ENCODE assay signal across 21 cellular contexts in the genomic region with DNA sequence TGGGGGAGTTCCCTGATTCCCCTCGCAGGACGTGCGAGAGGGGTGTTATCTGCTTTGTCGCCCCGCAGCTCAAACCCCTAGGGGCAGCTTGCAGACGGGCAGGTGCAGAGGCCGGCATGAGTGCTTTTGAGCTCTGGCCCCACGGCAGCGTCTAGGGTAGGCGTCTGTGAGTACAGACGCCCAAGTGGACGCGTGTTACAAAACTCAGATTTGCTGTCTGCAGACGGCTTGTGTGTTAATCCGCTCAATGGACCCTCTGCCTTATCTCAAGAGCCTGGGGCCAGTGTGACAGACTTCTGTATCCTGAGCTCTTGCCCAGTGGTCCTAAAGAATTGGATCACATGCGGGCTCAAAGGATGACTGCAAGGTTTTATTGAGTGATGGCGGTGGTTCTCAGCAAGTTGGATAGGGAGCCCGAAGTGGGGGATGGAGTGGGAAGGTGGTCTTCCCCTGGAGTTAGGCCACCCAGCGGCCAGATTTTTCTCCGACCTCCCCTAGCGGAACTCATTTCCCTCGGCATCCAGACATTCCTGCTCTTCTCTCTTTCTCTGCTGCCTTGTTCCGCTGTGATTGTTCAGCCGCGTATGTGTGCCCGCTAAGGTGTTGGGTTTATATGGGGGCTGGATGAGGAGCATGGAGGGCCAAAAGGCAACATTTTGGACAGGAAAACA. TPM values are rescaled to one million over a fixed set of nuclear protein-coding genes. Genes with fewer than 3 reads are reported as not detected.
DNase-seq lines count a peak whose midpoint lies in the region; ATAC-seq and TF ChIP-seq lines count a peak whose summit lies in the region.
"Had no signal": no experiment of that assay in that cellular context is flagged by ENCODE, and none has a peak within 500 bp of the region (broad histone marks: within the 10 kb centered on the region; RNA-seq: fewer than 3 reads in every experiment).

No MANE protein-coding gene starts in this region.

- no peaks in the 10 kb centered on the region for H4K20me1 ChIP-seq in GM23338 (replicated peaks; ENCODE audit: insufficient read depth)

- no peaks in the 10 kb centered on the region for H3K27me3 ChIP-seq in GM23338 (ENCODE audit: insufficient read depth)
- no peaks in the 10 kb centered on the region for H3K27me3 ChIP-seq in parathyroid adenoma (ENCODE audit: control insufficient read depth, insufficient read depth, low read length)
- H3K27me3 ChIP-seq in ascending aorta: no peaks in the 10 kb centered on the region
- H3K27me3 ChIP-seq: gastrocnemius medialis had no signal

- no peaks in the 10 kb centered on the region for H3K79me2 ChIP-seq in GM23338 (replicated peaks; ENCODE audit: insufficient read depth)
- H3K79me2 ChIP-seq in parathyroid adenoma: no peaks in the 10 kb centered on the region

- H3K9me3 Mint-ChIP-seq in GM23338: no peaks in the 10 kb centered on the region
- H3K9me3 Mint-ChIP-seq: activated CD4-positive, alpha-beta memory T cell treated with anti-CD3 and anti-CD28 coated beads, Interleukin-2, amount 10 ng/mL, durations not matched to agents 7 days and 5 days; activated T-helper 17 cell treated with anti-CD3 and anti-CD28 coated beads, Interleukin-2, amount 50 U/mL, for 72 hours had no signal

- no peaks in the 10 kb centered on the region for H3F3A ChIP-seq in GM23338 (replicated peaks; ENCODE audit: low read depth)

- DNase-seq in GM23338 (ENCODE audit: low spot score): peak; percentile 74
- DNase-seq in fibroblast of the aortic adventitia (ENCODE audit: low read depth): no peak
- no peak for DNase-seq in activated CD4-positive, alpha-beta T cell treated with anti-CD3 and anti-CD28 coated beads for 4 hours
- no peak for DNase-seq in ascending aorta (ENCODE audit: low spot score in 2 of 2)
- no peak for DNase-seq in NK-92 (lab: John Stamatoyannopoulos, UW; ENCODE audit: unreplicated experiment)
- DNase-seq: activated CD4-positive, alpha-beta memory T cell treated with anti-CD3 and anti-CD28 coated beads, Interleukin-2, amount 10 ng/mL, durations not matched to agents 7 days and 5 days; gastrocnemius medialis; MM.1S; NCI-H2171; psoas muscle had no signal

- peak overlapping the region; percentile 63 for H3K4me3 ChIP-seq in GM23338
- H3K4me3 ChIP-seq in fibroblast of the aortic adventitia (ENCODE audit: low read depth, low read length): peak overlapping the region; percentile 29
- H3K4me3 ChIP-seq in parathyroid adenoma (ENCODE audit: low read depth, low read length): no peak overlapping the region
- no peak overlapping the region for H3K4me3 ChIP-seq in ascending aorta
- H3K4me3 ChIP-seq: gastrocnemius medialis, GM12878, psoas muscle had no signal

- H3K27ac ChIP-seq in GM23338 (ENCODE audit: low read depth) (no peak overlapping the region), parathyroid adenoma (no peak overlapping the region), ascending aorta (no peak overlapping the region)
- H3K27ac ChIP-seq: C4-2B, gastrocnemius medialis, psoas muscle had no signal

- TF ChIP-seq CTCF in GM23338 (conservative IDR thresholded peaks at IDR 0.05; ENCODE audit: low read depth in 2 of 2) (peak; percentile 29 to 38; a peak in 2 of 4 replicates), fibroblast of the aortic adventitia (IDR thresholded peaks at IDR 0.05; ENCODE audit: insufficient read depth, low read length) (no peak), parathyroid adenoma (IDR thresholded peaks at IDR 0.05) (no peak), ascending aorta (IDR thresholded peaks at IDR 0.05) (no peak)

- H3K9me2 ChIP-seq in GM23338 (ENCODE audit: insufficient read depth): no peaks in the 10 kb centered on the region

- H3K4me3 Mint-ChIP-seq in GM23338: peak overlapping the region; percentile 67; the same call in 2 of the 3 replicates
- H3K4me3 Mint-ChIP-seq: activated CD4-positive, alpha-beta memory T cell treated with anti-CD3 and anti-CD28 coated beads, Interleukin-2, amount 10 ng/mL, durations not matched to agents 7 days and 5 days; activated T-helper 17 cell treated with anti-CD3 and anti-CD28 coated beads, Interleukin-2, amount 50 U/mL, for 72 hours had no signal

- H3K4me2 ChIP-seq in GM23338 (peak overlapping the region; percentile 79), parathyroid adenoma (ENCODE audit: low read length) (peak overlapping the region; percentile 67)

- H3K4me1 Mint-ChIP-seq in GM23338: no peaks in the 10 kb centered on the region; the same call in 2 of the 3 replicates
- H3K4me1 Mint-ChIP-seq: activated CD4-positive, alpha-beta memory T cell treated with anti-CD3 and anti-CD28 coated beads, Interleukin-2, amount 10 ng/mL, durations not matched to agents 7 days and 5 days; activated T-helper 17 cell treated with anti-CD3 and anti-CD28 coated beads, Interleukin-2, amount 50 U/mL, for 72 hours had no signal

- no peak overlapping the region for H3K9ac ChIP-seq in parathyroid adenoma

- H3K36me3 ChIP-seq in GM23338 (ENCODE audit: insufficient read depth): no peaks in the 10 kb centered on the region
- no peaks in the 10 kb centered on the region for H3K36me3 ChIP-seq in parathyroid adenoma (ENCODE audit: control insufficient read depth, insufficient read depth, low read length)
- no peaks in the 10 kb centered on the region for H3K36me3 ChIP-seq in ascending aorta
- H3K36me3 ChIP-seq: gastrocnemius medialis had no signal

- H3K36me3 Mint-ChIP-seq in GM23338 (ENCODE audit: low read depth): no peaks in the 10 kb centered on the region

- peaks cover 6% of the 10 kb centered on the region for H3K27me3 Mint-ChIP-seq in GM23338 (ENCODE audit: insufficient read depth, low read depth, poor library complexity)

- H3K27ac Mint-ChIP-seq in GM23338: no peak overlapping the region
- H3K27ac Mint-ChIP-seq: activated CD4-positive, alpha-beta memory T cell treated with anti-CD3 and anti-CD28 coated beads, Interleukin-2, amount 10 ng/mL, durations not matched to agents 7 days and 5 days; activated T-helper 17 cell treated with anti-CD3 and anti-CD28 coated beads, Interleukin-2, amount 50 U/mL, for 72 hours had no signal

- peak overlapping the region; percentile 99 for H2AFZ ChIP-seq in GM23338
- H2AFZ ChIP-seq in parathyroid adenoma: no peak overlapping the region

- ATAC-seq in GM23338 (peak; percentile 97), SK-N-SH treated with all-trans-retinoic acid at 6 μM for 48 hours (peak; percentile 84), HG03439 (IDR thresholded peaks at IDR 0.05; ENCODE audit: unreplicated experiment) (no peak)
- ATAC-seq: activated T-helper 17 cell treated with anti-CD3 and anti-CD28 coated beads, Interleukin-2, amount 50 U/mL, for 72 hours; gastrocnemius medialis; GM12878; psoas muscle had no signal

- H3K9me3 ChIP-seq in parathyroid adenoma (ENCODE audit: control insufficient read depth, low read length): no peaks in the 10 kb centered on the region
- H3K9me3 ChIP-seq in ascending aorta: no peaks in the 10 kb centered on the region
- H3K9me3 ChIP-seq: gastrocnemius medialis, psoas muscle had no signal

- peaks cover 10% of the 10 kb centered on the region; the same call in 1 of the 2 replicates for H3K4me1 ChIP-seq in GM23338 (ENCODE audit: insufficient read depth)
- no peaks in the 10 kb centered on the region for H3K4me1 ChIP-seq in parathyroid adenoma
- H3K4me1 ChIP-seq in ascending aorta: no peaks in the 10 kb centered on the region
- H3K4me1 ChIP-seq: gastrocnemius medialis, psoas muscle had no signal

- intact Hi-C loops in ascending aorta (cut with DNase I): no loop called here

TF ChIP-seq in GM23338, 12 proteins besides CTCF, POLR2A, EP300 and RAD21 (continues in another document):
- TF ChIP-seq ZNF331 (CRISPR knock-in tag; IDR thresholded peaks at IDR 0.05; ENCODE audit: low read depth): no peak

TF ChIP-seq in SK-N-SH treated with all-trans-retinoic acid at 6 μM for 48 hours, 23 proteins besides CTCF, POLR2A, EP300 and RAD21:
- TF ChIP-seq, protein P1, sequence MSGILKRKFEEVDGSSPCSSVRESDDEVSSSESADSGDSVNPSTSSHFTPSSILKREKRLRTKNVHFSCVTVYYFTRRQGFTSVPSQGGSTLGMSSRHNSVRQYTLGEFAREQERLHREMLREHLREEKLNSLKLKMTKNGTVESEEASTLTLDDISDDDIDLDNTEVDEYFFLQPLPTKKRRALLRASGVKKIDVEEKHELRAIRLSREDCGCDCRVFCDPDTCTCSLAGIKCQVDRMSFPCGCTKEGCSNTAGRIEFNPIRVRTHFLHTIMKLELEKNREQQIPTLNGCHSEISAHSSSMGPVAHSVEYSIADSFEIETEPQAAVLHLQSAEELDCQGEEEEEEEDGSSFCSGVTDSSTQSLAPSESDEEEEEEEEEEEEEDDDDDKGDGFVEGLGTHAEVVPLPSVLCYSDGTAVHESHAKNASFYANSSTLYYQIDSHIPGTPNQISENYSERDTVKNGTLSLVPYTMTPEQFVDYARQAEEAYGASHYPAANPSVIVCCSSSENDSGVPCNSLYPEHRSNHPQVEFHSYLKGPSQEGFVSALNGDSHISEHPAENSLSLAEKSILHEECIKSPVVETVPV (CRISPR knock-in tag; IDR thresholded peaks at IDR 0.05): no peak

RNA-seq across cellular contexts. Expression of gene CFHR4, which starts 9.4 kb away (rescaled TPM):
- not detected in 2 replicates for total RNA-seq in GM23338 (2014; rRNA removed; shearing (Covaris generic))
- polyA plus RNA-seq in GM23338 (2016; fragmentation: Nextera tagmentation; extraction: Ambion mirVana): not detected in 2 replicates
- total RNA-seq in fibroblast of the aortic adventitia (ENCODE audit: low replicate concordance) (under 0.01 TPM in 1 of 2 replicates, not detected in the other), ascending aorta (not detected)
- total RNA-seq: activated CD4-positive, alpha-beta memory T cell treated with anti-CD3 and anti-CD28 coated beads, Interleukin-2, amount 10 ng/mL, durations not matched to agents 7 days and 5 days; activated T-helper 17 cell treated with anti-CD3 and anti-CD28 coated beads, Interleukin-2, amount 50 U/mL, for 72 hours; Daoy; GM12878; HT1080; myocyte; psoas muscle had no signal
- polyA plus RNA-seq: GM12878, keratinocyte, psoas muscle had no signal

RNA-seq across cellular contexts. Expression of gene CFHR2, which starts 46.2 kb away (rescaled TPM):
- not detected in 2 replicates for total RNA-seq in GM23338 (2014; rRNA removed; shearing (Covaris generic))
- not detected in 2 replicates for polyA plus RNA-seq in GM23338 (2016; fragmentation: Nextera tagmentation; extraction: Ambion mirVana)
- total RNA-seq in fibroblast of the aortic adventitia (ENCODE audit: low replicate concordance) (not detected in 2 replicates), ascending aorta (not detected)
- total RNA-seq: activated CD4-positive, alpha-beta memory T cell treated with anti-CD3 and anti-CD28 coated beads, Interleukin-2, amount 10 ng/mL, durations not matched to agents 7 days and 5 days; activated T-helper 17 cell treated with anti-CD3 and anti-CD28 coated beads, Interleukin-2, amount 50 U/mL, for 72 hours; Daoy; GM12878; HT1080; myocyte; psoas muscle had no signal
- polyA plus RNA-seq: GM12878, keratinocyte, psoas muscle, thymus had no signal

Comparison
In these comparisons a context has a peak if more than half of its experiments do, and no peak if none do; other contexts are left out.
1. H3K4me3 ChIP-seq: peak in GM23338 (single experiment) and fibroblast of the aortic adventitia (single experiment); none in parathyroid adenoma (single experiment) and ascending aorta (0 of 2).
2. CTCF ChIP-seq: peak in GM23338 (2 of 2); none in fibroblast of the aortic adventitia (single experiment), parathyroid adenoma (single experiment) and ascending aorta (0 of 3).